Comparison of ENCODE assay signal across 23 cellular contexts in genomic region chr16:86167061-86167460, GRCh38.
"Had no signal": no experiment of that assay in that cellular context is flagged by ENCODE, and none has a peak within 500 bp of the region (broad histone marks: within the 10 kb centered on the region; RNA-seq: fewer than 3 reads in every experiment).

No MANE protein-coding gene starts in this region.

- H3K4me2 ChIP-seq: KMS-11 had no signal

- H3K9ac ChIP-seq: KMS-11 had no signal

- ATAC-seq: K562 had no signal

- DNase-seq: Kasumi-1, MV-4-11, NCI-H1048, NCI-H1105, NCI-H1417, NCI-H1436 treated with DMSO at 0.1 percent for 48 hours, NCI-H1694, NCI-H187 treated with DMSO at 0.1 percent for 48 hours, NCI-H2029 treated with DMSO at 0.1 percent for 48 hours, NCI-H226, NCI-H446, NCI-H510A, NCI-H524 treated with DMSO at 0.1 percent for 48 hours, NCI-H69, NCI-H774, Right ventricle myocardium superior, RPMI8226, SIG-M5 had no signal

- H3K36me3 ChIP-seq: SJSA1 had no signal

- H3K9me3 ChIP-seq: SJSA1 had no signal

- H3K4me3 ChIP-seq: K562, SJSA1, SK-N-MC had no signal

- H3K27me3 ChIP-seq: SJSA1 had no signal

- H3K27ac ChIP-seq: HL-60, KMS-11, SJSA1, SK-N-MC had no signal
